Comparison of ENCODE assay signal across 8 cellular contexts in the genomic region with DNA sequence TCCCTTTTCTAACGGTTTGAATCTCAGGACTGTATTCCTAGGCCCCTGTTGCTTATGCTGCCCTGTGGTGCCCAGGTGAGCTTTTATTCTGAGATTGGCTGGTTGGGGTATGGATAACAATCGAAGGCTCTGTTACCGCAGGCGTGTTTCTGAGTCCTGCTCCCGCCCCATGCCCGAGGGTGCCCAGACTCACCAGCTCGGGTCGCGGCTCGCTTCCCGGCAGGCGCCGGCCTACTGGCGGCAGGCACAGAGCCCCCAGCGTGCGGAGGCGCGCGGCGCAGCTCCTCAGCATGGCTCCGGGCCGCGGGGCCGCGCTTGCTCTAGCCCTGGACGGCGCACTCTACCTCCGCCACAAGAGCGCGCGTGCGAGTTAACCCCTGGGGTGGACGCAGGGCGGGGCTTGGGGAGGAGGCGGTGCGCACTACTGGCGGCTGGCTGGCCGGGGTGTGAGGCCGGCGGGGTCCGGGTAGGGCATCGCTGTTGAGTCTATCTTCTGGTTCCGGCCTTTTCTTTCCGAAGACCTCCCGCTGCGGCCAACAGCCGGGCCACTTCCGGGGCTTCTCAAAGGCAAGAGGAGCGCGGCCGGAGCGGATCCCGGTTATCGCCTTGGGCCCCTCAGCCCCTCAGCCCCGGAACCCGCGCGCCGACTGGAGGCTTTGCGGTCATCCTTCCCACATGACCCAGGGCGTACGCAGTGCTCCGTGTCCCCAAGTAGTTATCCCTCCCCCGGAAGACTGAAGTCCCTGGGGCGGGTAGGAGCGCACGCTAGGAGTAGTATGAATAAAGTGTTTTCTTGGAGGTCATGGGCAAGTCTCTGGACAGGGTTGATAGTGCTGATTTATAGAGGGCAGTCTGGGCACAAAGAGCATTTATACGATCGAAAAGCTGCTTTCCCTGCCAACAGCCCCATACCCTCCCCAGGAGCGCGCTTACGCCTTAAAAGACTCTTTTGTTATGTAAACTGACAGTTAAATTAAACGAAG. TPM values are rescaled to one million over a fixed set of nuclear protein-coding genes. Genes with fewer than 3 reads are reported as not detected.
DNase-seq lines count a peak whose midpoint lies in the region; ATAC-seq and TF ChIP-seq lines count a peak whose summit lies in the region.

TSS of gene THEM4 (minus strand) at position 345 of the 983 bp plus-strand sequence. CDS start at position 292, 53 bp downstream.

- H3K4me3 ChIP-seq in fibroblast of villous mesenchyme (ENCODE audit: low read depth, low read length) (peak within 1 kb of the TSS; percentile 82), stomach (peak within 1 kb of the TSS; percentile 54 to 68 (median 61))

- H3K27ac ChIP-seq in stomach, result peak within 1 kb of the TSS; percentile 62 to 90 (median 81)

- peaks cover 11% of the 10 kb centered on the region for H3K27me3 Mint-ChIP-seq in neural crest cell (ENCODE audit: low read depth)

- peak; percentile 79 for DNase-seq in DMS153 (lab: John Stamatoyannopoulos, UW)
- DNase-seq in HuH-7 (ENCODE audit: low spot score), result peak; percentile 93
- peak; percentile 96 for DNase-seq in SHP77 treated with DMSO at 0.1 percent for 48 hours (lab: John Stamatoyannopoulos, UW)
- DNase-seq in activated gamma-delta T cell (lab: John Stamatoyannopoulos, UW), result peak; percentile 78
- DNase-seq in fibroblast of villous mesenchyme (ENCODE audit: low read depth), result peak; percentile 96
- DNase-seq in neural crest cell (ENCODE audit: low read depth, low spot score), result peak; percentile 96
- peak; percentile 98 for DNase-seq in stomach

- H3K36me3 ChIP-seq in stomach, result peaks cover 0 to 13% (median 3%) of the 10 kb centered on the region in 4 donors

- peak; percentile 92 for ATAC-seq in GM21526 (IDR thresholded peaks at IDR 0.05; ENCODE audit: low FRiP score, unreplicated experiment)

- TF ChIP-seq CTCF in fibroblast of villous mesenchyme (IDR thresholded peaks at IDR 0.05; ENCODE audit: insufficient read depth, low read depth, low read length) (peak; percentile 12), neural crest cell (conservative IDR thresholded peaks at IDR 0.05) (peak; percentile 25), stomach (IDR thresholded peaks at IDR 0.05) (peak in 2 of 7 experiments; percentile 18 to 29)

- TF ChIP-seq POLR2A in stomach (IDR thresholded peaks at IDR 0.05), result no peak

- H3K4me1 ChIP-seq in stomach, result peaks cover 0 to 33% (median 24%) of the 10 kb centered on the region in 4 donors

- peaks cover 27% of the 10 kb centered on the region for H3K36me3 Mint-ChIP-seq in neural crest cell (ENCODE audit: low read depth)

- H3K4me3 Mint-ChIP-seq in neural crest cell, result peak within 1 kb of the TSS; percentile 96

- intact Hi-C loops in stomach (cut with DNase I; ENCODE audit: low total_unique reads), result no loop called here

- H3K9me3 Mint-ChIP-seq in neural crest cell, result peaks cover 4% of the 10 kb centered on the region

- H3K4me1 Mint-ChIP-seq in neural crest cell, result peaks cover 17% of the 10 kb centered on the region

- WGBS in stomach, 5 donors, result 1 to 6% (median 2%) methylated on average over 34 to 73 of the region's 73 CpGs

- no peak for TF ChIP-seq EP300 in stomach (IDR thresholded peaks at IDR 0.05)

- H3K27me3 ChIP-seq in stomach, result no peaks in the 10 kb centered on the region

- peak within 1 kb of the TSS; percentile 83 for H3K27ac Mint-ChIP-seq in neural crest cell (ENCODE audit: unreplicated experiment)

- peaks cover 0 to 12% (median 3%) of the 10 kb centered on the region in 4 donors for H3K9me3 ChIP-seq in stomach

RNA-seq across cellular contexts. Expression of gene THEM4, which starts in this region (rescaled TPM):
- total RNA-seq in fibroblast of villous mesenchyme (9.1 and 9.7 TPM in 2 replicates), neural crest cell (21.6 and 23.8 TPM in 2 replicates), stomach (10 to 100 TPM in 3 of 5 donors, 1 to 10 TPM in 1, under 1 TPM in 1; 0.89 to 48.4 (median 11.6) TPM)
- 10 to 100 TPM in 2 of 3 donors, 1 to 10 TPM in 1; 9.0 to 11.2 (median 11.0) TPM for polyA plus RNA-seq in stomach

Comparison
In these comparisons a context has a peak if more than half of its experiments do, and no peak if none do; other contexts are left out.
1. Peak in every context shown above with its lines: DNase-seq, ATAC-seq, H3K4me3 ChIP-seq and H3K27ac ChIP-seq.